Comparison of ENCODE assay signal across 1 cellular context in the genomic region with DNA sequence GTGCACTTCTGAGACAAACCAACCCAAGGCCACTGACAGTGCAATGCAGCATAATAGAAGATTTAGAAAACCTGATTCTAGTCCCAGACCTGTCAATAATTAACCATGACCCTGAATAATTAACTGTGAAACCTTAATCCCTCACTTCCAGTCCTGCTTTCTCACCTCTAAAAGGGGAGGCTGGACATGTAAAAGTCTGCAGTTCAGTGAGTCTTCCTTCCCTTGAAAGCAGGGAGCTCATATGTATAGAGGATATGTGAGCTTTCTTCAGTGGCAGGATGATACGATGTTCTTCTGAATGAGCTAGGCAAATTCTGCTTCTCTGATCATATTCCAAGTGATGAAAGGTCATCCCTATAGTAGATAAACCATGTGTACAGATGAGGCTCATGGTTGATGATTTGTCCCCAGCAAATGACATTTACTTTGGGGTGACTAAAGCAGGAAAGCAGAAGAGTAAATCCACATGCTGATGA.
A peak's percentile ranks its signal among the peaks of the same experiment; 100 is the strongest.
TF ChIP-seq lines count a peak whose summit lies in the region.

No MANE protein-coding gene starts in this region.

TF ChIP-seq in HepG2, 621 proteins besides CTCF, POLR2A, EP300 and RAD21 (continued from another document and continues in another):
- TF ChIP-seq, protein P1, sequence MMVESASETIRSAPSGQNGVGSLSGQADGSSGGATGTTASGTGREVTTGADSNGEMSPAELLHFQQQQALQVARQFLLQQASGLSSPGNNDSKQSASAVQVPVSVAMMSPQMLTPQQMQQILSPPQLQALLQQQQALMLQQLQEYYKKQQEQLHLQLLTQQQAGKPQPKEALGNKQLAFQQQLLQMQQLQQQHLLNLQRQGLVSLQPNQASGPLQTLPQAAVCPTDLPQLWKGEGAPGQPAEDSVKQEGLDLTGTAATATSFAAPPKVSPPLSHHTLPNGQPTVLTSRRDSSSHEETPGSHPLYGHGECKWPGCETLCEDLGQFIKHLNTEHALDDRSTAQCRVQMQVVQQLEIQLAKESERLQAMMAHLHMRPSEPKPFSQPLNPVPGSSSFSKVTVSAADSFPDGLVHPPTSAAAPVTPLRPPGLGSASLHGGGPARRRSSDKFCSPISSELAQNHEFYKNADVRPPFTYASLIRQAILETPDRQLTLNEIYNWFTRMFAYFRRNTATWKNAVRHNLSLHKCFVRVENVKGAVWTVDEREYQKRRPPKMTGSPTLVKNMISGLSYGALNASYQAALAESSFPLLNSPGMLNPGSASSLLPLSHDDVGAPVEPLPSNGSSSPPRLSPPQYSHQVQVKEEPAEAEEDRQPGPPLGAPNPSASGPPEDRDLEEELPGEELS (CRISPR knock-in tag; IDR thresholded peaks at IDR 0.05): 0 out of 2 replicates have a peak, but pooled peaks have one; percentile 20
- TF ChIP-seq NR2F2 (IDR thresholded peaks at IDR 0.05; ENCODE audit: borderline replicate concordance, low read depth) (peak; percentile 63; the same call in 1 of the 2 replicates), SOX6 (IDR thresholded peaks at IDR 0.05) (no peak), SOX6 (CRISPR knock-in tag; IDR thresholded peaks at IDR 0.05) (peak; percentile 56), SIX1 (CRISPR knock-in tag; IDR thresholded peaks at IDR 0.05; ENCODE audit: borderline replicate concordance) (0 out of 2 replicates have a peak, but pooled peaks have one; percentile 40), ZKSCAN5 (CRISPR knock-in tag; IDR thresholded peaks at IDR 0.05) (peak; percentile 98), ZNF224 (CRISPR knock-in tag; IDR thresholded peaks at IDR 0.05) (no peak), GLI4 (CRISPR knock-in tag; IDR thresholded peaks at IDR 0.05; ENCODE audit: borderline replicate concordance) (no peak), CREB1 (IDR thresholded peaks at IDR 0.05) (no peak), CREB1 (CRISPR knock-in tag; IDR thresholded peaks at IDR 0.05) (peak; percentile 37), FOXA1 (IDR thresholded peaks at IDR 0.05) (no peak), FOXA1 (CRISPR knock-in tag; IDR thresholded peaks at IDR 0.05) (peak; percentile 67), KLF16 (CRISPR knock-in tag; IDR thresholded peaks at IDR 0.05) (0 out of 4 replicates have a peak, but pooled peaks of 1 of the 2 experiments have one; percentile 23), REXO4 (CRISPR knock-in tag; IDR thresholded peaks at IDR 0.05; ENCODE audit: borderline replicate concordance) (no peak), SAP130 (CRISPR knock-in tag; IDR thresholded peaks at IDR 0.05; ENCODE audit: low read depth) (0 out of 2 replicates have a peak, but pooled peaks have one; percentile 25), FOXP1 (IDR thresholded peaks at IDR 0.05) (no peak), FOXP1 (CRISPR knock-in tag; IDR thresholded peaks at IDR 0.05) (0 out of 2 replicates have a peak, but pooled peaks have one; percentile 19), SOX5 (CRISPR knock-in tag; IDR thresholded peaks at IDR 0.05; ENCODE audit: borderline replicate concordance) (peak; percentile 53; the same call in 1 of the 2 replicates)
- TF ChIP-seq, protein P2, sequence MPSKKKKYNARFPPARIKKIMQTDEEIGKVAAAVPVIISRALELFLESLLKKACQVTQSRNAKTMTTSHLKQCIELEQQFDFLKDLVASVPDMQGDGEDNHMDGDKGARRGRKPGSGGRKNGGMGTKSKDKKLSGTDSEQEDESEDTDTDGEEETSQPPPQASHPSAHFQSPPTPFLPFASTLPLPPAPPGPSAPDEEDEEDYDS (CRISPR knock-in tag; IDR thresholded peaks at IDR 0.05): peak; percentile 36; the same call in 1 of the 2 replicates
- TF ChIP-seq, protein P3, sequence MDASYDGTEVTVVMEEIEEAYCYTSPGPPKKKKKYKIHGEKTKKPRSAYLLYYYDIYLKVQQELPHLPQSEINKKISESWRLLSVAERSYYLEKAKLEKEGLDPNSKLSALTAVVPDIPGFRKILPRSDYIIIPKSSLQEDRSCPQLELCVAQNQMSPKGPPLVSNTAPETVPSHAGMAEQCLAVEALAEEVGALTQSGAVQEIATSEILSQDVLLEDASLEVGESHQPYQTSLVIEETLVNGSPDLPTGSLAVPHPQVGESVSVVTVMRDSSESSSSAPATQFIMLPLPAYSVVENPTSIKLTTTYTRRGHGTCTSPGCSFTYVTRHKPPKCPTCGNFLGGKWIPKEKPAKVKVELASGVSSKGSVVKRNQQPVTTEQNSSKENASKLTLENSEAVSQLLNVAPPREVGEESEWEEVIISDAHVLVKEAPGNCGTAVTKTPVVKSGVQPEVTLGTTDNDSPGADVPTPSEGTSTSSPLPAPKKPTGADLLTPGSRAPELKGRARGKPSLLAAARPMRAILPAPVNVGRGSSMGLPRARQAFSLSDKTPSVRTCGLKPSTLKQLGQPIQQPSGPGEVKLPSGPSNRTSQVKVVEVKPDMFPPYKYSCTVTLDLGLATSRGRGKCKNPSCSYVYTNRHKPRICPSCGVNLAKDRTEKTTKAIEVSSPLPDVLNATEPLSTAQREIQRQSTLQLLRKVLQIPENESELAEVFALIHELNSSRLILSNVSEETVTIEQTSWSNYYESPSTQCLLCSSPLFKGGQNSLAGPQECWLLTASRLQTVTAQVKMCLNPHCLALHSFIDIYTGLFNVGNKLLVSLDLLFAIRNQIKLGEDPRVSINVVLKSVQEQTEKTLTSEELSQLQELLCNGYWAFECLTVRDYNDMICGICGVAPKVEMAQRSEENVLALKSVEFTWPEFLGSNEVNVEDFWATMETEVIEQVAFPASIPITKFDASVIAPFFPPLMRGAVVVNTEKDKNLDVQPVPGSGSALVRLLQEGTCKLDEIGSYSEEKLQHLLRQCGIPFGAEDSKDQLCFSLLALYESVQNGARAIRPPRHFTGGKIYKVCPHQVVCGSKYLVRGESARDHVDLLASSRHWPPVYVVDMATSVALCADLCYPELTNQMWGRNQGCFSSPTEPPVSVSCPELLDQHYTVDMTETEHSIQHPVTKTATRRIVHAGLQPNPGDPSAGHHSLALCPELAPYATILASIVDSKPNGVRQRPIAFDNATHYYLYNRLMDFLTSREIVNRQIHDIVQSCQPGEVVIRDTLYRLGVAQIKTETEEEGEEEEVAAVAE (CRISPR knock-in tag; IDR thresholded peaks at IDR 0.05; ENCODE audit: borderline replicate concordance): no peak
- TF ChIP-seq, protein P4, sequence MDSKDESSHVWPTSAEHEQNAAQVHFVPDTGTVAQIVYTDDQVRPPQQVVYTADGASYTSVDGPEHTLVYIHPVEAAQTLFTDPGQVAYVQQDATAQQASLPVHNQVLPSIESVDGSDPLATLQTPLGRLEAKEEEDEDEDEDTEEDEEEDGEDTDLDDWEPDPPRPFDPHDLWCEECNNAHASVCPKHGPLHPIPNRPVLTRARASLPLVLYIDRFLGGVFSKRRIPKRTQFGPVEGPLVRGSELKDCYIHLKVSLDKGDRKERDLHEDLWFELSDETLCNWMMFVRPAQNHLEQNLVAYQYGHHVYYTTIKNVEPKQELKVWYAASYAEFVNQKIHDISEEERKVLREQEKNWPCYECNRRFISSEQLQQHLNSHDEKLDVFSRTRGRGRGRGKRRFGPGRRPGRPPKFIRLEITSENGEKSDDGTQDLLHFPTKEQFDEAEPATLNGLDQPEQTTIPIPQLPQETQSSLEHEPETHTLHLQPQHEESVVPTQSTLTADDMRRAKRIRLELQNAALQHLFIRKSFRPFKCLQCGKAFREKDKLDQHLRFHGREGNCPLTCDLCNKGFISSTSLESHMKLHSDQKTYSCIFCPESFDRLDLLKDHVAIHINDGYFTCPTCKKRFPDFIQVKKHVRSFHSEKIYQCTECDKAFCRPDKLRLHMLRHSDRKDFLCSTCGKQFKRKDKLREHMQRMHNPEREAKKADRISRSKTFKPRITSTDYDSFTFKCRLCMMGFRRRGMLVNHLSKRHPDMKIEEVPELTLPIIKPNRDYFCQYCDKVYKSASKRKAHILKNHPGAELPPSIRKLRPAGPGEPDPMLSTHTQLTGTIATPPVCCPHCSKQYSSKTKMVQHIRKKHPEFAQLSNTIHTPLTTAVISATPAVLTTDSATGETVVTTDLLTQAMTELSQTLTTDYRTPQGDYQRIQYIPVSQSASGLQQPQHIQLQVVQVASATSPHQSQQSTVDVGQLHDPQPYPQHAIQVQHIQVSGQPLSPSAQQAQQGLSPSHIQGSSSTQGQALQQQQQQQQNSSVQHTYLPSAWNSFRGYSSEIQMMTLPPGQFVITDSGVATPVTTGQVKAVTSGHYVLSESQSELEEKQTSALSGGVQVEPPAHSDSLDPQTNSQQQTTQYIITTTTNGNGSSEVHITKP (CRISPR knock-in tag; IDR thresholded peaks at IDR 0.05; ENCODE audit: low read depth): no peak
- TF ChIP-seq, protein P5, sequence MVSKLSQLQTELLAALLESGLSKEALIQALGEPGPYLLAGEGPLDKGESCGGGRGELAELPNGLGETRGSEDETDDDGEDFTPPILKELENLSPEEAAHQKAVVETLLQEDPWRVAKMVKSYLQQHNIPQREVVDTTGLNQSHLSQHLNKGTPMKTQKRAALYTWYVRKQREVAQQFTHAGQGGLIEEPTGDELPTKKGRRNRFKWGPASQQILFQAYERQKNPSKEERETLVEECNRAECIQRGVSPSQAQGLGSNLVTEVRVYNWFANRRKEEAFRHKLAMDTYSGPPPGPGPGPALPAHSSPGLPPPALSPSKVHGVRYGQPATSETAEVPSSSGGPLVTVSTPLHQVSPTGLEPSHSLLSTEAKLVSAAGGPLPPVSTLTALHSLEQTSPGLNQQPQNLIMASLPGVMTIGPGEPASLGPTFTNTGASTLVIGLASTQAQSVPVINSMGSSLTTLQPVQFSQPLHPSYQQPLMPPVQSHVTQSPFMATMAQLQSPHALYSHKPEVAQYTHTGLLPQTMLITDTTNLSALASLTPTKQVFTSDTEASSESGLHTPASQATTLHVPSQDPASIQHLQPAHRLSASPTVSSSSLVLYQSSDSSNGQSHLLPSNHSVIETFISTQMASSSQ (IDR thresholded peaks at IDR 0.05; ENCODE audit: low read depth): peak; percentile 89
- TF ChIP-seq, protein P5 (CRISPR knock-in tag; IDR thresholded peaks at IDR 0.05; ENCODE audit: borderline replicate concordance): peak; percentile 90; the same call in 1 of the 2 replicates
- TF ChIP-seq, protein P6, sequence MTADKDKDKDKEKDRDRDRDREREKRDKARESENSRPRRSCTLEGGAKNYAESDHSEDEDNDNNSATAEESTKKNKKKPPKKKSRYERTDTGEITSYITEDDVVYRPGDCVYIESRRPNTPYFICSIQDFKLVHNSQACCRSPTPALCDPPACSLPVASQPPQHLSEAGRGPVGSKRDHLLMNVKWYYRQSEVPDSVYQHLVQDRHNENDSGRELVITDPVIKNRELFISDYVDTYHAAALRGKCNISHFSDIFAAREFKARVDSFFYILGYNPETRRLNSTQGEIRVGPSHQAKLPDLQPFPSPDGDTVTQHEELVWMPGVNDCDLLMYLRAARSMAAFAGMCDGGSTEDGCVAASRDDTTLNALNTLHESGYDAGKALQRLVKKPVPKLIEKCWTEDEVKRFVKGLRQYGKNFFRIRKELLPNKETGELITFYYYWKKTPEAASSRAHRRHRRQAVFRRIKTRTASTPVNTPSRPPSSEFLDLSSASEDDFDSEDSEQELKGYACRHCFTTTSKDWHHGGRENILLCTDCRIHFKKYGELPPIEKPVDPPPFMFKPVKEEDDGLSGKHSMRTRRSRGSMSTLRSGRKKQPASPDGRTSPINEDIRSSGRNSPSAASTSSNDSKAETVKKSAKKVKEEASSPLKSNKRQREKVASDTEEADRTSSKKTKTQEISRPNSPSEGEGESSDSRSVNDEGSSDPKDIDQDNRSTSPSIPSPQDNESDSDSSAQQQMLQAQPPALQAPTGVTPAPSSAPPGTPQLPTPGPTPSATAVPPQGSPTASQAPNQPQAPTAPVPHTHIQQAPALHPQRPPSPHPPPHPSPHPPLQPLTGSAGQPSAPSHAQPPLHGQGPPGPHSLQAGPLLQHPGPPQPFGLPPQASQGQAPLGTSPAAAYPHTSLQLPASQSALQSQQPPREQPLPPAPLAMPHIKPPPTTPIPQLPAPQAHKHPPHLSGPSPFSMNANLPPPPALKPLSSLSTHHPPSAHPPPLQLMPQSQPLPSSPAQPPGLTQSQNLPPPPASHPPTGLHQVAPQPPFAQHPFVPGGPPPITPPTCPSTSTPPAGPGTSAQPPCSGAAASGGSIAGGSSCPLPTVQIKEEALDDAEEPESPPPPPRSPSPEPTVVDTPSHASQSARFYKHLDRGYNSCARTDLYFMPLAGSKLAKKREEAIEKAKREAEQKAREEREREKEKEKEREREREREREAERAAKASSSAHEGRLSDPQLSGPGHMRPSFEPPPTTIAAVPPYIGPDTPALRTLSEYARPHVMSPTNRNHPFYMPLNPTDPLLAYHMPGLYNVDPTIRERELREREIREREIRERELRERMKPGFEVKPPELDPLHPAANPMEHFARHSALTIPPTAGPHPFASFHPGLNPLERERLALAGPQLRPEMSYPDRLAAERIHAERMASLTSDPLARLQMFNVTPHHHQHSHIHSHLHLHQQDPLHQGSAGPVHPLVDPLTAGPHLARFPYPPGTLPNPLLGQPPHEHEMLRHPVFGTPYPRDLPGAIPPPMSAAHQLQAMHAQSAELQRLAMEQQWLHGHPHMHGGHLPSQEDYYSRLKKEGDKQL (CRISPR knock-in tag; IDR thresholded peaks at IDR 0.05; ENCODE audit: low read depth): 0 out of 2 replicates have a peak, but pooled peaks have one; percentile 31
- TF ChIP-seq, protein P7, sequence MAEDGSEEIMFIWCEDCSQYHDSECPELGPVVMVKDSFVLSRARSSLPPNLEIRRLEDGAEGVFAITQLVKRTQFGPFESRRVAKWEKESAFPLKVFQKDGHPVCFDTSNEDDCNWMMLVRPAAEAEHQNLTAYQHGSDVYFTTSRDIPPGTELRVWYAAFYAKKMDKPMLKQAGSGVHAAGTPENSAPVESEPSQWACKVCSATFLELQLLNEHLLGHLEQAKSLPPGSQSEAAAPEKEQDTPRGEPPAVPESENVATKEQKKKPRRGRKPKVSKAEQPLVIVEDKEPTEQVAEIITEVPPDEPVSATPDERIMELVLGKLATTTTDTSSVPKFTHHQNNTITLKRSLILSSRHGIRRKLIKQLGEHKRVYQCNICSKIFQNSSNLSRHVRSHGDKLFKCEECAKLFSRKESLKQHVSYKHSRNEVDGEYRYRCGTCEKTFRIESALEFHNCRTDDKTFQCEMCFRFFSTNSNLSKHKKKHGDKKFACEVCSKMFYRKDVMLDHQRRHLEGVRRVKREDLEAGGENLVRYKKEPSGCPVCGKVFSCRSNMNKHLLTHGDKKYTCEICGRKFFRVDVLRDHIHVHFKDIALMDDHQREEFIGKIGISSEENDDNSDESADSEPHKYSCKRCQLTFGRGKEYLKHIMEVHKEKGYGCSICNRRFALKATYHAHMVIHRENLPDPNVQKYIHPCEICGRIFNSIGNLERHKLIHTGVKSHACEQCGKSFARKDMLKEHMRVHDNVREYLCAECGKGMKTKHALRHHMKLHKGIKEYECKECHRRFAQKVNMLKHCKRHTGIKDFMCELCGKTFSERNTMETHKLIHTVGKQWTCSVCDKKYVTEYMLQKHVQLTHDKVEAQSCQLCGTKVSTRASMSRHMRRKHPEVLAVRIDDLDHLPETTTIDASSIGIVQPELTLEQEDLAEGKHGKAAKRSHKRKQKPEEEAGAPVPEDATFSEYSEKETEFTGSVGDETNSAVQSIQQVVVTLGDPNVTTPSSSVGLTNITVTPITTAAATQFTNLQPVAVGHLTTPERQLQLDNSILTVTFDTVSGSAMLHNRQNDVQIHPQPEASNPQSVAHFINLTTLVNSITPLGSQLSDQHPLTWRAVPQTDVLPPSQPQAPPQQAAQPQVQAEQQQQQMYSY (CRISPR knock-in tag; IDR thresholded peaks at IDR 0.05): no peak
